ENCODE assay signal across 28 cellular contexts in genomic region chr19:38587562-38587961, GRCh38. TPM values are rescaled to one million over a fixed set of nuclear protein-coding genes. Genes with fewer than 3 reads are reported as not detected.
"Had no signal": no experiment of that assay in that cellular context is flagged by ENCODE, and none has a peak within 500 bp of the region (broad histone marks: within the 10 kb centered on the region; RNA-seq: fewer than 3 reads in every experiment).

No MANE protein-coding gene starts in this region.

- H3K9me3 ChIP-seq: adrenal gland, body of pancreas, left ventricle myocardium inferior, right atrium auricular region, tibial nerve had no signal

- H3K4me3 ChIP-seq: adrenal gland, body of pancreas, hepatocyte, left ventricle myocardium inferior, right atrium auricular region, smooth muscle cell, tibial nerve had no signal

- H3K27me3 Mint-ChIP-seq: activated CD4-positive, alpha-beta T cell treated with anti-CD3 and anti-CD28 coated beads for 36 hours; activated naive CD8-positive, alpha-beta T cell treated with anti-CD3 and anti-CD28 coated beads for 36 hours; activated T-cell treated with anti-CD3 and anti-CD28 coated beads, Interleukin-2, amount 50 U/mL, for 24 hours; naive B cell had no signal

- H3K4me1 Mint-ChIP-seq: mesothelial cell of epicardium, neural crest cell had no signal

- DNase-seq: activated CD4-positive, alpha-beta T cell treated with anti-CD3 and anti-CD28 coated beads for 36 hours; activated CD4-positive, CD25-positive, alpha-beta regulatory T cell; activated CD8-positive, alpha-beta memory T cell treated with anti-CD3 and anti-CD28 coated beads, Interleukin-2, amount 50 U/mL, for 48 hours; activated naive CD4-positive, alpha-beta T cell treated with Interleukin-2 at 50 U/mL for 16 hours; activated naive CD8-positive, alpha-beta T cell treated with anti-CD3 and anti-CD28 coated beads for 36 hours; activated T-cell treated with anti-CD3 and anti-CD28 coated beads, Interleukin-2, amount 50 U/mL, for 24 hours; adrenal gland; aorta; body of pancreas; dermis blood vessel endothelial cell; effector CD4-positive, alpha-beta T cell; glutamatergic neuron; islet precursor cell; left ventricle myocardium inferior; naive B cell; nucleus accumbens; stimulated activated CD4-positive, alpha-beta T cell treated with anti-CD3 and anti-CD28 coated beads, Interleukin-1b, Interleukin-23, amount 100 ng/mL, for 48 hours; stimulated activated naive CD4-positive, alpha-beta T cell treated with Interleukin-2 at 50 U/mL for 16 hours; T-helper 1 cell had no signal

- H3K27me3 ChIP-seq: adrenal gland, body of pancreas, hepatocyte, right atrium auricular region, tibial nerve had no signal

- H3K36me3 Mint-ChIP-seq: mesothelial cell of epicardium had no signal

- ATAC-seq: activated CD4-positive, alpha-beta T cell treated with anti-CD3 and anti-CD28 coated beads for 36 hours; body of pancreas had no signal

- H3K4me1 ChIP-seq: adrenal gland, body of pancreas, left ventricle myocardium inferior, parathyroid adenoma, right atrium auricular region, tibial nerve had no signal

- H3K9me3 Mint-ChIP-seq: activated naive CD8-positive, alpha-beta T cell treated with anti-CD3 and anti-CD28 coated beads for 36 hours; activated T-cell treated with anti-CD3 and anti-CD28 coated beads, Interleukin-2, amount 50 U/mL, for 24 hours; mesothelial cell of epicardium; naive B cell; neural crest cell; T-helper 2 cell treated with Interferon-gamma antibody and Interleukin-4, amounts not matched to agents 5 μg/mL and 100 μg/mL, for 36 hours had no signal

- H3K36me3 ChIP-seq: adrenal gland, left ventricle myocardium inferior, right atrium auricular region had no signal

- H3K27ac Mint-ChIP-seq: activated CD4-positive, alpha-beta T cell treated with anti-CD3 and anti-CD28 coated beads for 36 hours; activated naive CD8-positive, alpha-beta T cell treated with anti-CD3 and anti-CD28 coated beads for 36 hours; mesothelial cell of epicardium; T-helper 2 cell treated with Interferon-gamma antibody and Interleukin-4, amounts not matched to agents 5 μg/mL and 100 μg/mL, for 36 hours had no signal

- H3K27ac ChIP-seq: adrenal gland, body of pancreas, hepatocyte, left ventricle myocardium inferior, parathyroid adenoma, right atrium auricular region, tibial nerve had no signal

- H3K4me3 Mint-ChIP-seq: activated CD4-positive, alpha-beta T cell treated with anti-CD3 and anti-CD28 coated beads for 36 hours; activated naive CD8-positive, alpha-beta T cell treated with anti-CD3 and anti-CD28 coated beads for 36 hours; activated T-cell treated with anti-CD3 and anti-CD28 coated beads, Interleukin-2, amount 50 U/mL, for 24 hours; mesothelial cell of epicardium; naive B cell; neural crest cell; T-helper 2 cell treated with Interferon-gamma antibody and Interleukin-4, amounts not matched to agents 5 μg/mL and 100 μg/mL, for 36 hours had no signal

RNA-seq across cellular contexts. Expression of gene MAP4K1, which starts 30.2 kb away (rescaled TPM):
- total RNA-seq: dermis blood vessel endothelial cell, lung microvascular endothelial cell had no signal
